In genomic region chr2:75518638-75519465, GRCh38 we compare ENCODE assay signal across 1 cellular context.
A peak's percentile ranks its signal among the peaks of the same experiment; 100 is the strongest.
TF ChIP-seq lines count a peak whose summit lies in the region.

No MANE protein-coding gene starts in this region.

TF ChIP-seq in HepG2, 621 proteins besides CTCF, POLR2A, EP300 and RAD21 (continued from another document and continues in another):
- TF ChIP-seq ZNF317 (CRISPR knock-in tag; IDR thresholded peaks at IDR 0.05) (no peak), ZNF451 (CRISPR knock-in tag; IDR thresholded peaks at IDR 0.05) (no peak), ZNF672 (CRISPR knock-in tag; IDR thresholded peaks at IDR 0.05) (no peak), ZNF326 (CRISPR knock-in tag; IDR thresholded peaks at IDR 0.05; ENCODE audit: borderline replicate concordance) (no peak), ZNF207 (IDR thresholded peaks at IDR 0.05; ENCODE audit: borderline replicate concordance) (no peak), ZFP82 (CRISPR knock-in tag; IDR thresholded peaks at IDR 0.05; ENCODE audit: borderline replicate concordance) (no peak), STAG1 (CRISPR knock-in tag; IDR thresholded peaks at IDR 0.05) (no peak), ZNF770 (CRISPR knock-in tag; IDR thresholded peaks at IDR 0.05) (no peak; the same call in 1 of the 2 replicates), KLF13 (CRISPR knock-in tag; IDR thresholded peaks at IDR 0.05) (no peak), ZNF761 (CRISPR knock-in tag; conservative IDR thresholded peaks at IDR 0.05) (no peak), CHCHD3 (CRISPR knock-in tag; IDR thresholded peaks at IDR 0.05) (no peak), ZNF567 (CRISPR knock-in tag; IDR thresholded peaks at IDR 0.05; ENCODE audit: borderline replicate concordance) (no peak), ATF1 (CRISPR knock-in tag; IDR thresholded peaks at IDR 0.05) (no peak), SIX1 (CRISPR knock-in tag; IDR thresholded peaks at IDR 0.05; ENCODE audit: borderline replicate concordance) (peak; percentile 54; the same call in 1 of the 2 replicates), ZNF143 (CRISPR knock-in tag; IDR thresholded peaks at IDR 0.05) (no peak; the same call in 1 of the 2 replicates), ZNF33A (CRISPR knock-in tag; IDR thresholded peaks at IDR 0.05; ENCODE audit: borderline replicate concordance) (no peak), MED1 (CRISPR knock-in tag; IDR thresholded peaks at IDR 0.05) (peak; percentile 90), ZMYM2 (CRISPR knock-in tag; IDR thresholded peaks at IDR 0.05) (no peak), TEAD3 (CRISPR knock-in tag; optimal IDR thresholded peaks at IDR 0.05; ENCODE audit: borderline replicate concordance) (peak; percentile 8), SAP130 (CRISPR knock-in tag; IDR thresholded peaks at IDR 0.05; ENCODE audit: low read depth) (peak; percentile 33; the same call in 1 of the 2 replicates), ZNF550 (CRISPR knock-in tag; IDR thresholded peaks at IDR 0.05; ENCODE audit: borderline replicate concordance) (no peak), HMG20B (CRISPR knock-in tag; conservative IDR thresholded peaks at IDR 0.05) (no peak), NR0B2 (CRISPR knock-in tag; IDR thresholded peaks at IDR 0.05) (no peak), ZNF652 (CRISPR knock-in tag; IDR thresholded peaks at IDR 0.05; ENCODE audit: borderline replicate concordance, low read depth) (no peak), TIGD3 (CRISPR knock-in tag; IDR thresholded peaks at IDR 0.05; ENCODE audit: borderline replicate concordance) (no peak), SNAI1 (CRISPR knock-in tag; IDR thresholded peaks at IDR 0.05; ENCODE audit: borderline replicate concordance) (no peak), MTERF4 (CRISPR knock-in tag; IDR thresholded peaks at IDR 0.05) (peak; percentile 31; the same call in 1 of the 2 replicates), ZGPAT (CRISPR knock-in tag; IDR thresholded peaks at IDR 0.05) (no peak), NR3C1 (CRISPR knock-in tag; IDR thresholded peaks at IDR 0.05) (no peak), SOX6 (IDR thresholded peaks at IDR 0.05) (no peak), SOX6 (CRISPR knock-in tag; IDR thresholded peaks at IDR 0.05) (no peak), TP53 (CRISPR knock-in tag; conservative IDR thresholded peaks at IDR 0.05) (no peak), ETV5 (CRISPR knock-in tag; IDR thresholded peaks at IDR 0.05; ENCODE audit: borderline replicate concordance) (no peak), SPEN (CRISPR knock-in tag; IDR thresholded peaks at IDR 0.05; ENCODE audit: low read depth) (no peak), TOPORS (CRISPR knock-in tag; IDR thresholded peaks at IDR 0.05) (no peak), HMG20A (CRISPR knock-in tag; IDR thresholded peaks at IDR 0.05; ENCODE audit: borderline replicate concordance) (peak; percentile 32; the same call in 1 of the 2 replicates), ZSCAN25 (CRISPR knock-in tag; IDR thresholded peaks at IDR 0.05) (no peak), JUND (CRISPR knock-in tag; IDR thresholded peaks at IDR 0.05) (no peak), CHD2 (IDR thresholded peaks at IDR 0.05; ENCODE audit: low read depth, low read length) (no peak), MZF1 (CRISPR knock-in tag; IDR thresholded peaks at IDR 0.05; ENCODE audit: borderline replicate concordance) (no peak), MEIS1 (CRISPR knock-in tag; IDR thresholded peaks at IDR 0.05; ENCODE audit: borderline replicate concordance) (no peak), ZNF292 (CRISPR knock-in tag; IDR thresholded peaks at IDR 0.05; ENCODE audit: borderline replicate concordance, low read depth) (no peak), ZNF674 (CRISPR knock-in tag; IDR thresholded peaks at IDR 0.05; ENCODE audit: low read depth) (no peak), ZNF510 (CRISPR knock-in tag; IDR thresholded peaks at IDR 0.05; ENCODE audit: low read depth) (no peak), POLR2AphosphoS5 (IDR thresholded peaks at IDR 0.05; ENCODE audit: low read depth, low read length) (no peak; the same call in 1 of the 2 replicates), ZNF333 (CRISPR knock-in tag; IDR thresholded peaks at IDR 0.05; ENCODE audit: borderline replicate concordance) (no peak), ZNF766 (CRISPR knock-in tag; IDR thresholded peaks at IDR 0.05; ENCODE audit: borderline replicate concordance) (no peak), ZNF24 (IDR thresholded peaks at IDR 0.05) (no peak), FOXA3 (CRISPR knock-in tag; IDR thresholded peaks at IDR 0.05) (peak; percentile 60), TFAP4 (IDR thresholded peaks at IDR 0.05; ENCODE audit: borderline replicate concordance, low read depth) (no peak; the same call in 1 of the 2 replicates), KDM5B (CRISPR knock-in tag; IDR thresholded peaks at IDR 0.05; ENCODE audit: borderline replicate concordance) (no peak), KLF11 (CRISPR knock-in tag; IDR thresholded peaks at IDR 0.05) (no peak), HNF1A (IDR thresholded peaks at IDR 0.05; ENCODE audit: low read depth) (no peak), HNF1A (CRISPR knock-in tag; IDR thresholded peaks at IDR 0.05; ENCODE audit: borderline replicate concordance) (0 out of 2 replicates have a peak, but pooled peaks have one; percentile 26), NCOR1 (IDR thresholded peaks at IDR 0.05; ENCODE audit: borderline replicate concordance, low read length) (no peak), ATF7-NPFF (CRISPR knock-in tag; IDR thresholded peaks at IDR 0.05; ENCODE audit: low read depth) (0 out of 2 replicates have a peak, but pooled peaks have one; percentile 47), ATF7 (IDR thresholded peaks at IDR 0.05) (no peak), ATF7 (CRISPR knock-in tag; IDR thresholded peaks at IDR 0.05) (no peak), TBL1XR1 (IDR thresholded peaks at IDR 0.05; ENCODE audit: borderline replicate concordance, low read length, partially characterized antibody) (no peak), CREB1 (IDR thresholded peaks at IDR 0.05) (0 out of 2 replicates have a peak, but pooled peaks have one; percentile 6), CREB1 (CRISPR knock-in tag; IDR thresholded peaks at IDR 0.05) (no peak)
- TF ChIP-seq, protein P1, sequence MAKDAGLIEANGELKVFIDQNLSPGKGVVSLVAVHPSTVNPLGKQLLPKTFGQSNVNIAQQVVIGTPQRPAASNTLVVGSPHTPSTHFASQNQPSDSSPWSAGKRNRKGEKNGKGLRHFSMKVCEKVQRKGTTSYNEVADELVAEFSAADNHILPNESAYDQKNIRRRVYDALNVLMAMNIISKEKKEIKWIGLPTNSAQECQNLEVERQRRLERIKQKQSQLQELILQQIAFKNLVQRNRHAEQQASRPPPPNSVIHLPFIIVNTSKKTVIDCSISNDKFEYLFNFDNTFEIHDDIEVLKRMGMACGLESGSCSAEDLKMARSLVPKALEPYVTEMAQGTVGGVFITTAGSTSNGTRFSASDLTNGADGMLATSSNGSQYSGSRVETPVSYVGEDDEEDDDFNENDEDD (CRISPR knock-in tag; IDR thresholded peaks at IDR 0.05; ENCODE audit: borderline replicate concordance): peak; percentile 51; the same call in 1 of the 2 replicates
- TF ChIP-seq, protein P2, sequence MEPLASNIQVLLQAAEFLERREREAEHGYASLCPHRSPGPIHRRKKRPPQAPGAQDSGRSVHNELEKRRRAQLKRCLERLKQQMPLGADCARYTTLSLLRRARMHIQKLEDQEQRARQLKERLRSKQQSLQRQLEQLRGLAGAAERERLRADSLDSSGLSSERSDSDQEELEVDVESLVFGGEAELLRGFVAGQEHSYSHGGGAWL (CRISPR knock-in tag; IDR thresholded peaks at IDR 0.05): 0 out of 2 replicates have a peak, but pooled peaks have one; percentile 27
- TF ChIP-seq, protein P3, sequence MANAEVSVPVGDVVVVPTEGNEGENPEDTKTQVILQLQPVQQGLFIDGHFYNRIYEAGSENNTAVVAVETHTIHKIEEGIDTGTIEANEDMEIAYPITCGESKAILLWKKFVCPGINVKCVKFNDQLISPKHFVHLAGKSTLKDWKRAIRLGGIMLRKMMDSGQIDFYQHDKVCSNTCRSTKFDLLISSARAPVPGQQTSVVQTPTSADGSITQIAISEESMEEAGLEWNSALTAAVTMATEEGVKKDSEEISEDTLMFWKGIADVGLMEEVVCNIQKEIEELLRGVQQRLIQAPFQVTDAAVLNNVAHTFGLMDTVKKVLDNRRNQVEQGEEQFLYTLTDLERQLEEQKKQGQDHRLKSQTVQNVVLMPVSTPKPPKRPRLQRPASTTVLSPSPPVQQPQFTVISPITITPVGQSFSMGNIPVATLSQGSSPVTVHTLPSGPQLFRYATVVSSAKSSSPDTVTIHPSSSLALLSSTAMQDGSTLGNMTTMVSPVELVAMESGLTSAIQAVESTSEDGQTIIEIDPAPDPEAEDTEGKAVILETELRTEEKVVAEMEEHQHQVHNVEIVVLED (CRISPR knock-in tag; IDR thresholded peaks at IDR 0.05; ENCODE audit: borderline replicate concordance): no peak
